ENCODE assay signal across 9 cellular contexts in genomic region chr17:18961634-18962493, GRCh38. TPM values are rescaled to one million over a fixed set of nuclear protein-coding genes. Genes with fewer than 3 reads are reported as not detected.
DNase-seq lines count a peak whose midpoint lies in the region; ATAC-seq and TF ChIP-seq lines count a peak whose summit lies in the region.
"Had no signal": no experiment of that assay in that cellular context is flagged by ENCODE, and none has a peak within 500 bp of the region (broad histone marks: within the 10 kb centered on the region; RNA-seq: fewer than 3 reads in every experiment).

No MANE protein-coding gene starts in this region.

- H2BK120ac ChIP-seq in mesendoderm (ENCODE audit: low read depth, low read length): no peak overlapping the region

- no peaks in the 10 kb centered on the region for H3K79me2 ChIP-seq in ACC112 (ENCODE audit: control insufficient read depth, insufficient read depth, low read length, unreplicated experiment)
- H3K79me2 ChIP-seq in mesendoderm (ENCODE audit: control insufficient read depth, insufficient read depth, low read length): no peaks in the 10 kb centered on the region

- peaks cover 15% of the 10 kb centered on the region for H3K4me1 ChIP-seq in ACC112 (ENCODE audit: control insufficient read depth, insufficient read depth, low read length, unreplicated experiment)
- H3K4me1 ChIP-seq in mesendoderm (ENCODE audit: control insufficient read depth, low read depth, low read length): no peaks in the 10 kb centered on the region

- POLR2A ChIA-PET in activated naive CD8-positive, alpha-beta T cell treated with anti-CD3 and anti-CD28 coated beads, Interleukin-2, amount 10 ng/mL, durations not matched to agents 7 days and 5 days (lab: Charles Lee): interaction anchor here (0.6 to 1.4 kb wide), 2 partner anchors 53 to 104 kb away, joined by 3 to 4 read pairs; partner anchors contain the start of gene PRPSAP2

- no peak for TF ChIP-seq CTCF in GM13976 (IDR thresholded peaks at IDR 0.05; ENCODE audit: borderline replicate concordance, control extremely low read depth, extremely low read depth, insufficient read depth, missing control alignments)

- H3K9me3 Mint-ChIP-seq in activated naive CD8-positive, alpha-beta T cell treated with anti-CD3 and anti-CD28 coated beads, Interleukin-2, amount 10 ng/mL, durations not matched to agents 7 days and 5 days: no peaks in the 10 kb centered on the region

- H3K4ac ChIP-seq in mesendoderm (ENCODE audit: low read depth, low read length): no peak overlapping the region

- no peaks in the 10 kb centered on the region for H3K79me1 ChIP-seq in mesendoderm (ENCODE audit: low read length)

- no peak overlapping the region for H3K9ac ChIP-seq in mesendoderm (ENCODE audit: low read length)

- H3K36me3 ChIP-seq in ACC112 (ENCODE audit: insufficient read depth, low read length) (no peaks in the 10 kb centered on the region), mesendoderm (ENCODE audit: control insufficient read depth, insufficient read depth, low read length) (no peaks in the 10 kb centered on the region)

- no peak overlapping the region for H2AFZ ChIP-seq in ACC112 (ENCODE audit: low read length, unreplicated experiment)

- peaks cover 5% of the 10 kb centered on the region for H3K4me1 Mint-ChIP-seq in activated naive CD8-positive, alpha-beta T cell treated with anti-CD3 and anti-CD28 coated beads, Interleukin-2, amount 10 ng/mL, durations not matched to agents 7 days and 5 days

- no peak overlapping the region for H4K8ac ChIP-seq in mesendoderm (ENCODE audit: low read depth, low read length)

- no peak overlapping the region for H2BK5ac ChIP-seq in mesendoderm (ENCODE audit: low read length)

- no peaks in the 10 kb centered on the region for H3K36me3 Mint-ChIP-seq in activated naive CD8-positive, alpha-beta T cell treated with anti-CD3 and anti-CD28 coated beads, Interleukin-2, amount 10 ng/mL, durations not matched to agents 7 days and 5 days

- H2BK15ac ChIP-seq in mesendoderm (replicated peaks; ENCODE audit: low read depth): no peak overlapping the region

- no peak overlapping the region for H3K4me3 Mint-ChIP-seq in activated naive CD8-positive, alpha-beta T cell treated with anti-CD3 and anti-CD28 coated beads, Interleukin-2, amount 10 ng/mL, durations not matched to agents 7 days and 5 days

- H3K56ac ChIP-seq in mesendoderm (ENCODE audit: low read length): peak overlapping the region; percentile 46

- in situ Hi-C loops in GM13976 (cut with MboI; ENCODE audit: low sequenced_read_pairs, unreplicated experiment): no loop called here

- H3K27me3 Mint-ChIP-seq in activated naive CD8-positive, alpha-beta T cell treated with anti-CD3 and anti-CD28 coated beads, Interleukin-2, amount 10 ng/mL, durations not matched to agents 7 days and 5 days: no peaks in the 10 kb centered on the region

- WGBS in mesendoderm (ENCODE audit: extremely low coverage, insufficient coverage, low lambda C conversion rate): no CpG with 5 or more reads among the region's 16 CpGs

- no peak overlapping the region for H3K4me2 ChIP-seq in mesendoderm (ENCODE audit: low read length)

- no peak overlapping the region for H3K18ac ChIP-seq in mesendoderm (ENCODE audit: low read length)

- no peak overlapping the region for H2AK5ac ChIP-seq in mesendoderm (ENCODE audit: low read length)

- no peak for TF ChIP-seq POLR2A in erythroblast (IDR thresholded peaks at IDR 0.05; ENCODE audit: low read length)

- no peaks in the 10 kb centered on the region for H3K27me3 ChIP-seq in ACC112 (ENCODE audit: insufficient read depth, low read length)
- no peaks in the 10 kb centered on the region for H3K27me3 ChIP-seq in mesendoderm (ENCODE audit: insufficient read depth, low read length, poor library complexity)

- H3K23ac ChIP-seq in mesendoderm (ENCODE audit: low read length): no peak overlapping the region

- H3K27ac ChIP-seq in ACC112 (ENCODE audit: low read depth, low read length): peak overlapping the region; percentile 68; the same call in 1 of the 2 replicates
- H3K27ac ChIP-seq in mesendoderm (ENCODE audit: low read depth, low read length): no peak overlapping the region

- ATAC-seq in activated naive CD8-positive, alpha-beta T cell treated with anti-CD3 and anti-CD28 coated beads, Interleukin-2, amount 10 ng/mL, durations not matched to agents 7 days and 5 days (ENCODE audit: low read depth): no peak
- ATAC-seq in GM19351 (IDR thresholded peaks at IDR 0.05; ENCODE audit: unreplicated experiment): no peak
- ATAC-seq in GM18907 (IDR thresholded peaks at IDR 0.05; ENCODE audit: unreplicated experiment): no peak

- no peak overlapping the region for H4K5ac ChIP-seq in mesendoderm (ENCODE audit: low read length)

- no peak overlapping the region for H3K4me3 ChIP-seq in ACC112 (ENCODE audit: low read depth, low read length)
- H3K4me3 ChIP-seq in mesendoderm (ENCODE audit: low read length): no peak overlapping the region

- DNase-seq in GM13976 (ENCODE audit: low spot score) (peak; percentile 82), mesendoderm (peak; percentile 56), NCI-H2196 (lab: John Stamatoyannopoulos, UW; ENCODE audit: unreplicated experiment) (no peak), erythroblast (lab: John Stamatoyannopoulos, UW) (no peak)
- no peak for DNase-seq in activated naive CD8-positive, alpha-beta T cell treated with anti-CD3 and anti-CD28 coated beads, Interleukin-2, amount 10 ng/mL, durations not matched to agents 7 days and 5 days
- DNase-seq: amniotic stem cell had no signal

- H3K27ac Mint-ChIP-seq in activated naive CD8-positive, alpha-beta T cell treated with anti-CD3 and anti-CD28 coated beads, Interleukin-2, amount 10 ng/mL, durations not matched to agents 7 days and 5 days: peak overlapping the region; percentile 17

RNA-seq across cellular contexts. Expression of gene SLC5A10, which starts 9.9 kb away (rescaled TPM):
- total RNA-seq in activated naive CD8-positive, alpha-beta T cell treated with anti-CD3 and anti-CD28 coated beads, Interleukin-2, amount 10 ng/mL, durations not matched to agents 7 days and 5 days: not detected
- polyA plus RNA-seq in mesendoderm (2013, experiment 1 of 2): 0.04 TPM
- polyA plus RNA-seq in mesendoderm (2013, experiment 2 of 2): 0.04 TPM

RNA-seq across cellular contexts. Expression of gene FAM83G, which starts 42.7 kb away (rescaled TPM):
- total RNA-seq in activated naive CD8-positive, alpha-beta T cell treated with anti-CD3 and anti-CD28 coated beads, Interleukin-2, amount 10 ng/mL, durations not matched to agents 7 days and 5 days: 1 to 10 TPM; 7.1 to 8.3 TPM
- 14.3 TPM for polyA plus RNA-seq in mesendoderm (2013, experiment 1 of 2)
- polyA plus RNA-seq in mesendoderm (2013, experiment 2 of 2): 14.2 TPM

Comparison
In these comparisons a context has a peak if more than half of its experiments do, and no peak if none do; other contexts are left out.
1. DNase-seq: peak in GM13976 (single experiment) and mesendoderm (single experiment); none in activated naive CD8-positive, alpha-beta T cell treated with anti-CD3 and anti-CD28 coated beads, Interleukin-2, amount 10 ng/mL, durations not matched to agents 7 days and 5 days (single experiment), NCI-H2196 (single experiment) and erythroblast (0 of 2).